Comparison of ENCODE assay signal across 8 cellular contexts in genomic region chr10:132537713-132538020, GRCh38. TPM values are rescaled to one million over a fixed set of nuclear protein-coding genes. Genes with fewer than 3 reads are reported as not detected.
A peak's percentile ranks its signal among the peaks of the same experiment; 100 is the strongest.
DNase-seq lines count a peak whose midpoint lies in the region; ATAC-seq and TF ChIP-seq lines count a peak whose summit lies in the region.

Gene INPP5A, plus strand, starts transcription at chr10:132537787. Its CDS starts 310 bp downstream, at chr10:132538097.

- H3K4me1 ChIP-seq in Panc1 (ENCODE audit: control insufficient read depth, insufficient read depth, low read length) (peaks cover 73% of the 10 kb centered on the region), neuron (ENCODE audit: insufficient read depth, low read length) (peaks cover 40% of the 10 kb centered on the region)

- TF ChIP-seq CTCF in GM06990 (IDR thresholded peaks at IDR 0.05; ENCODE audit: insufficient read depth, low read length, poor library complexity, severe bottlenecking) (no peak), Panc1 (IDR thresholded peaks at IDR 0.05) (no peak)

- in situ Hi-C loops in Panc1 (cut with HindIII; ENCODE audit: low pct_unique_long_range_greater_than_20kb, low sequenced_read_pairs), result no loop called here

- peak within 1 kb of the TSS; percentile 91 for H3K27ac ChIP-seq in Panc1 (ENCODE audit: low read length)

- peak within 1 kb of the TSS; percentile 77 for H3K4me3 ChIP-seq in GM06990 (replicated peaks; ENCODE audit: low read depth, low read length)
- peak within 1 kb of the TSS; percentile 72 to 73 for H3K4me3 ChIP-seq in Panc1 (ENCODE audit: low read depth in 2 of 2, low read length in 2 of 2)
- peak within 1 kb of the TSS; percentile 75 for H3K4me3 ChIP-seq in neuron (ENCODE audit: low read length)

- ATAC-seq in Panc1 (no peak), esophagus mucosa (no peak), GM18873 (IDR thresholded peaks at IDR 0.05; ENCODE audit: low FRiP score, unreplicated experiment) (no peak)

- H3K9me3 ChIP-seq in Panc1 (ENCODE audit: control insufficient read depth, insufficient read depth, low read depth, low read length), result no peaks in the 10 kb centered on the region
- no peaks in the 10 kb centered on the region for H3K9me3 ChIP-seq in neuron (ENCODE audit: low read length)

- no peaks in the 10 kb centered on the region for H3K27me3 ChIP-seq in GM06990 (replicated peaks; ENCODE audit: control insufficient read depth, insufficient read depth, low read length)
- no peaks in the 10 kb centered on the region for H3K27me3 ChIP-seq in Panc1 (ENCODE audit: control insufficient read depth, insufficient read depth, low read length)
- H3K27me3 ChIP-seq in neuron (ENCODE audit: insufficient read depth, low read length), result no peaks in the 10 kb centered on the region

- H3K36me3 ChIP-seq in GM06990 (ENCODE audit: control insufficient read depth, insufficient read depth, low read length) (no peaks in the 10 kb centered on the region), Panc1 (ENCODE audit: control insufficient read depth, insufficient read depth, low read length) (no peaks in the 10 kb centered on the region), neuron (ENCODE audit: insufficient read depth, low read length) (no peaks in the 10 kb centered on the region)

- BruUV-seq in Panc1 (replicated peaks; lab: Mats Ljungman, UMichigan), result no TSS peak

- intact Hi-C loops in Panc1 (cut with micrococcal nuclease; ENCODE audit: unreplicated experiment), result loop anchor here (2.0 kb wide), 1 partner anchor 79 kb away; no protein-coding TSS in a partner anchor

- H2AFZ ChIP-seq in neuron (ENCODE audit: low read depth, low read length), result peak within 1 kb of the TSS; percentile 63

- POLR2A ChIA-PET in Panc1 (lab: Charles Lee), result no interaction called here

- CTCF ChIA-PET in Panc1 (lab: Charles Lee), result no interaction called here

- DNase-seq in GM06990 (ENCODE audit: extremely low read depth, insufficient read length), result no peak
- DNase-seq in Panc1 (ENCODE audit: low read depth, low spot score), result no peak
- DNase-seq in GDM1 (lab: John Stamatoyannopoulos, UW), result no peak
- DNase-seq in NCI-H446 treated with DMSO at 0.1 percent for 48 hours (lab: John Stamatoyannopoulos, UW), result no peak
- DNase-seq in globus pallidus (ENCODE audit: low spot score), result no peak

RNA-seq across cellular contexts. Expression of gene INPP5A, which starts in this region (rescaled TPM):
- 60.0 TPM for total RNA-seq in Panc1 (2021; ENCODE audit: unreplicated experiment)
- polyA plus RNA-seq in Panc1 (2012; ENCODE audit: insufficient read length), result 78.4 TPM
- total RNA-seq in esophagus mucosa, result 14.3 TPM
